Comparison of ENCODE assay signal across 11 cellular contexts in genomic region chr3:125200731-125201139, GRCh38. TPM values are rescaled to one million over a fixed set of nuclear protein-coding genes. Genes with fewer than 3 reads are reported as not detected.
DNase-seq lines count a peak whose midpoint lies in the region; ATAC-seq and TF ChIP-seq lines count a peak whose summit lies in the region.
"Had no signal": no experiment of that assay in that cellular context is flagged by ENCODE, and none has a peak within 500 bp of the region (broad histone marks: within the 10 kb centered on the region; RNA-seq: fewer than 3 reads in every experiment).

No MANE protein-coding gene starts in this region.

- peak; percentile 64 for ATAC-seq in GM18873 (IDR thresholded peaks at IDR 0.05; ENCODE audit: low FRiP score, unreplicated experiment)
- ATAC-seq in GM21576 (IDR thresholded peaks at IDR 0.05; ENCODE audit: unreplicated experiment): peak; percentile 64
- ATAC-seq in HG03159 (IDR thresholded peaks at IDR 0.05; ENCODE audit: unreplicated experiment): peak; percentile 69
- ATAC-seq: right cardiac atrium had no signal

- no peak overlapping the region for H3K4me3 ChIP-seq in liver (ENCODE audit: low read depth in 1 of 3, low read length in 3 of 3)
- H3K4me3 ChIP-seq: coronary artery had no signal

- no peaks in the 10 kb centered on the region for H3K4me1 ChIP-seq in liver (ENCODE audit: control insufficient read depth in 4 of 4, insufficient read depth in 4 of 4, low read length in 3 of 4)

- H3K27me3 ChIP-seq in liver (ENCODE audit: control insufficient read depth in 4 of 4, insufficient read depth in 4 of 4, low read length in 3 of 4): no peaks in the 10 kb centered on the region

- no peak overlapping the region for H3K4me3 Mint-ChIP-seq in mesothelial cell of epicardium
- H3K4me3 Mint-ChIP-seq: activated naive CD4-positive, alpha-beta T cell treated with anti-CD3 and anti-CD28 coated beads, Interleukin-2, amount 50 U/mL, for 24 hours had no signal

- no peak overlapping the region for H3K27ac Mint-ChIP-seq in mesothelial cell of epicardium
- H3K27ac Mint-ChIP-seq: activated naive CD4-positive, alpha-beta T cell treated with anti-CD3 and anti-CD28 coated beads, Interleukin-2, amount 50 U/mL, for 24 hours had no signal

- H3K9me3 Mint-ChIP-seq in mesothelial cell of epicardium: peaks cover 13% of the 10 kb centered on the region
- H3K9me3 Mint-ChIP-seq: activated naive CD4-positive, alpha-beta T cell treated with anti-CD3 and anti-CD28 coated beads, Interleukin-2, amount 50 U/mL, for 24 hours had no signal

- H3K9ac ChIP-seq in liver (ENCODE audit: low read depth in 1 of 2, low read length in 2 of 2): no peak overlapping the region

- WGBS in liver: 36% methylated on average over 6 of the region's 6 CpGs

- H3K27ac ChIP-seq in liver (ENCODE audit: low read depth in 1 of 2, low read length in 2 of 2): no peak overlapping the region
- H3K27ac ChIP-seq: coronary artery had no signal

- no peaks in the 10 kb centered on the region for H3K9me3 ChIP-seq in liver (ENCODE audit: control insufficient read depth in 4 of 4, low read length in 3 of 4)

- no peaks in the 10 kb centered on the region for H3K27me3 Mint-ChIP-seq in mesothelial cell of epicardium (ENCODE audit: low read depth)

- peak in 1 of 2 donors; percentile 32 for TF ChIP-seq RAD21 in liver (IDR thresholded peaks at IDR 0.05)

- no peak for TF ChIP-seq CTCF in liver (IDR thresholded peaks at IDR 0.05; ENCODE audit: low read depth, low read length, missing input control)
- no peak for TF ChIP-seq CTCF in mesothelial cell of epicardium (IDR thresholded peaks at IDR 0.05; ENCODE audit: unreplicated experiment)

- no peak for DNase-seq in effector CD8-positive, alpha-beta T cell (lab: John Stamatoyannopoulos, UW)
- DNase-seq in HT-29 (ENCODE audit: low spot score) (no peak), COLO668 (lab: John Stamatoyannopoulos, UW; ENCODE audit: unreplicated experiment) (no peak), mesothelial cell of epicardium (ENCODE audit: low spot score in 2 of 2, unreplicated experiment in 2 of 2) (no peak)
- DNase-seq: right cardiac atrium had no signal

- H3K36me3 ChIP-seq in liver (ENCODE audit: control insufficient read depth in 4 of 4, insufficient read depth in 3 of 4, low read depth in 1 of 4, low read length in 3 of 4): no peaks in the 10 kb centered on the region

- H3K36me3 Mint-ChIP-seq in mesothelial cell of epicardium: peaks cover 5% of the 10 kb centered on the region
- H3K36me3 Mint-ChIP-seq: activated naive CD4-positive, alpha-beta T cell treated with anti-CD3 and anti-CD28 coated beads, Interleukin-2, amount 50 U/mL, for 24 hours had no signal

- no peaks in the 10 kb centered on the region for H3K4me1 Mint-ChIP-seq in mesothelial cell of epicardium
- H3K4me1 Mint-ChIP-seq: activated naive CD4-positive, alpha-beta T cell treated with anti-CD3 and anti-CD28 coated beads, Interleukin-2, amount 50 U/mL, for 24 hours had no signal

TF ChIP-seq in liver, 16 proteins besides CTCF, POLR2A, EP300 and RAD21:
- TF ChIP-seq NR2F2 (IDR thresholded peaks at IDR 0.05) (no peak), FOXA1 (IDR thresholded peaks at IDR 0.05) (no peak), YY1 (IDR thresholded peaks at IDR 0.05) (peak; percentile 97), JUND (IDR thresholded peaks at IDR 0.05) (no peak), FOXA2 (IDR thresholded peaks at IDR 0.05) (no peak), EGR1 (IDR thresholded peaks at IDR 0.05; ENCODE audit: low read depth in 2 of 2) (no peak), RXRA (IDR thresholded peaks at IDR 0.05) (peak in 1 of 2 donors; percentile 29), SP1 (IDR thresholded peaks at IDR 0.05) (peak; percentile 28)
TF ChIP-seq in liver: peak in this region for 3.

RNA-seq across cellular contexts. Expression of gene SLC12A8, which starts 11.8 kb away (rescaled TPM):
- total RNA-seq in liver (10 to 100 TPM in 1 of 2 donors, 1 to 10 TPM in 1; 2.7 to 20.3 TPM), mesothelial cell of epicardium (8.0 to 11.6 TPM (median 9.5 TPM) in 3 replicates)
- polyA plus RNA-seq in liver: 1 to 10 TPM; 3.5 to 7.4 TPM
- 57.8 and 61.3 TPM in 2 replicates for total RNA-seq in HT-29 (2014; rRNA removed; shearing (Covaris generic))
